7 cellular contexts compared by ENCODE assay signal in the genomic region with DNA sequence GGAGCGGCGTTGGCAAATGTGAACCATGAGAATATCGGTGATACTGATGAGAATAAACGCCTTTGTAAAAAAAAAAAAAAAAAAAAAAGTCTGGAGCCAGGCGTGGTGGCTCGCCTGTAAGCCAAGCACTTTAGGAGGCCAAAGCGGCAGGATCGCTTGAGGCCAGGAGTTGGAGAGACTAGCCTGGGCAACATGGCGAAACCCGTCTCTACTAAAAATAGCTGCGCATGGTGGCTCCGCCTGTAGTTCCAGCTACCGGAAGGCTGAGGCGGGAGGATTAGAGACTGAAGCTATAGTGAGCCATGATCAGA. TPM values are rescaled to one million over a fixed set of nuclear protein-coding genes. Genes with fewer than 3 reads are reported as not detected.
DNase-seq lines count a peak whose midpoint lies in the region; ATAC-seq lines count a peak whose summit lies in the region.

No MANE protein-coding gene starts in this region.

- peak overlapping the region; percentile 84 to 99 (median 98) for H3K4me3 Mint-ChIP-seq in T-cell

- H3F3A ChIP-seq in GM23248 (ENCODE audit: insufficient read depth) = peaks cover 22% of the 10 kb centered on the region

- H3K9me3 Mint-ChIP-seq in T-cell = no peaks in the 10 kb centered on the region

- POLR2A ChIA-PET in T-cell (lab: Charles Lee) = interaction anchor here (0.6 to 1.4 kb wide), 9 partner anchors 129 to 268 kb away, joined by 3 to 17 read pairs (median 4); a partner anchor contains a TSS

- H3K36me3 ChIP-seq in GM23248 (ENCODE audit: low read depth) (no peaks in the 10 kb centered on the region), skeletal muscle satellite cell (ENCODE audit: insufficient read depth, low read length) (peaks cover 29% of the 10 kb centered on the region)

- intact Hi-C loops in Right ventricle myocardium superior (cut with DNase I) = loop anchor here (10.0 kb wide), 1 partner anchor 175 kb away; no protein-coding TSS in a partner anchor

- WGBS in GM23248 (ENCODE audit: low coverage in 1 of 2, low lambda C conversion rate in 2 of 2, missing lambda C conversion rate in 2 of 2), 2 experiments = 1 to 2% methylated on average over 11 to 14 of the region's 14 CpGs

- peak overlapping the region; percentile 100 for H3K27ac Mint-ChIP-seq in T-cell

- peaks cover 30% of the 10 kb centered on the region for H3K36me3 Mint-ChIP-seq in T-cell

- no peaks in the 10 kb centered on the region for H3K27me3 ChIP-seq in GM23248 (replicated peaks; ENCODE audit: insufficient read depth)
- no peaks in the 10 kb centered on the region for H3K27me3 ChIP-seq in skeletal muscle satellite cell (ENCODE audit: control insufficient read depth, insufficient read depth, low read length)

- no peaks in the 10 kb centered on the region for H3K9me2 ChIP-seq in GM23248 (ENCODE audit: insufficient read depth)

- CTCF ChIA-PET in T-cell (lab: Charles Lee) = interaction anchor here in 1 of 2 donors (0.6 to 0.9 kb wide), 10 partner anchors 11 to 889 kb away, joined by 3 to 10 read pairs (median 6); a partner anchor contains a TSS

- DNase-seq in GM23248 (no peak), T-cell (no peak), Right ventricle myocardium superior (no peak), cerebellum (ENCODE audit: low spot score) (no peak)

- H3K4me3 ChIP-seq in GM23248 (peak overlapping the region; percentile 86), skeletal muscle satellite cell (ENCODE audit: low read length) (peak overlapping the region; percentile 83)

- in situ Hi-C loops in GM23248 (cut with MboI) = no loop called here

- ATAC-seq in T-cell (replicated peaks in 1 of 4) (no peak), Right ventricle myocardium superior (ENCODE audit: poor library complexity) (peak; percentile 62), GM19452 (IDR thresholded peaks at IDR 0.05; ENCODE audit: unreplicated experiment) (no peak), GM18873 (IDR thresholded peaks at IDR 0.05; ENCODE audit: low FRiP score, unreplicated experiment) (no peak)

- H3K4me2 ChIP-seq in GM23248 (ENCODE audit: unreplicated experiment) (peak overlapping the region; percentile 96), skeletal muscle satellite cell (ENCODE audit: low read length) (peak overlapping the region; percentile 89)

- H3K4me1 ChIP-seq in GM23248 (ENCODE audit: insufficient read depth) (0 out of 2 replicates have a peak, but pooled peaks cover 22% of the 10 kb centered on the region), skeletal muscle satellite cell (ENCODE audit: control insufficient read depth, insufficient read depth, low read length) (peaks cover 27% of the 10 kb centered on the region)

- H3K9ac ChIP-seq in GM23248 (peak overlapping the region; percentile 99), skeletal muscle satellite cell (ENCODE audit: low read depth, low read length) (peak overlapping the region; percentile 98)

- H3K4me1 Mint-ChIP-seq in T-cell = peaks cover 37 to 61% (median 57%) of the 10 kb centered on the region in 3 donors

- H3K27ac ChIP-seq in GM23248 = peak overlapping the region; percentile 100

- no peaks in the 10 kb centered on the region for H4K20me1 ChIP-seq in GM23248 (ENCODE audit: insufficient read depth)

- H3K9me3 ChIP-seq in GM23248 (ENCODE audit: low read depth) (no peaks in the 10 kb centered on the region), skeletal muscle satellite cell (replicated peaks; ENCODE audit: low read length) (no peaks in the 10 kb centered on the region)

- no peaks in the 10 kb centered on the region for H3K27me3 Mint-ChIP-seq in T-cell

- H2AFZ ChIP-seq in GM23248 = peak overlapping the region; percentile 64

- peaks cover 40% of the 10 kb centered on the region for H3K79me2 ChIP-seq in GM23248 (ENCODE audit: insufficient read depth)

RNA-seq across cellular contexts. Expression of a gene that starts 0.4 kb away (rescaled TPM):
- 20.4 and 23.8 TPM in 2 replicates for total RNA-seq in GM23248 (2014; rRNA removed; shearing (Covaris generic))
- polyA plus RNA-seq in GM23248 (2016; fragmentation: Nextera tagmentation; extraction: Ambion mirVana) = 27.8 and 28.1 TPM in 2 replicates
- total RNA-seq in T-cell (10 to 100 TPM; 41.5 to 55.8 (median 48.5) TPM), Right ventricle myocardium superior (26.2 TPM), cerebellum (22.1 TPM)
- total RNA-seq in skeletal muscle satellite cell (2012; rRNA removed) = 19.9 and 24.3 TPM in 2 replicates

RNA-seq across cellular contexts. Expression of a gene that starts 25.0 kb away (rescaled TPM):
- total RNA-seq in GM23248 (2014; rRNA removed; shearing (Covaris generic)) = 65.3 and 90.6 TPM in 2 replicates
- 130 and 134 TPM in 2 replicates for polyA plus RNA-seq in GM23248 (2016; fragmentation: Nextera tagmentation; extraction: Ambion mirVana)
- total RNA-seq in T-cell = 10 to 100 TPM; 20.5 to 32.1 (median 30.8) TPM
- 45.8 TPM for total RNA-seq in Right ventricle myocardium superior
- 62.3 and 71.7 TPM in 2 replicates for total RNA-seq in skeletal muscle satellite cell (2012; rRNA removed)
- 54.6 TPM for total RNA-seq in cerebellum

RNA-seq across cellular contexts. Expression of a gene that starts 25.4 kb away (rescaled TPM):
- total RNA-seq in GM23248 (2014; rRNA removed; shearing (Covaris generic)) = 25.0 and 38.2 TPM in 2 replicates
- 48.7 and 49.7 TPM in 2 replicates for polyA plus RNA-seq in GM23248 (2016; fragmentation: Nextera tagmentation; extraction: Ambion mirVana)
- 10 to 100 TPM; 59.4 to 69.9 (median 62.4) TPM for total RNA-seq in T-cell
- 131 TPM for total RNA-seq in Right ventricle myocardium superior
- 15.7 and 30.4 TPM in 2 replicates for total RNA-seq in skeletal muscle satellite cell (2012; rRNA removed)
- 12.9 TPM for total RNA-seq in cerebellum

RNA-seq across cellular contexts. Expression of a gene that starts 49.9 kb away (rescaled TPM):
- total RNA-seq in GM23248 (2014; rRNA removed; shearing (Covaris generic)) = not detected in 2 replicates
- not detected in 2 replicates for polyA plus RNA-seq in GM23248 (2016; fragmentation: Nextera tagmentation; extraction: Ambion mirVana)
- total RNA-seq in T-cell (not detected), Right ventricle myocardium superior (not detected), cerebellum (not detected)
- not detected in 2 replicates for total RNA-seq in skeletal muscle satellite cell (2012; rRNA removed)
